In genomic region chr9:121322037-121322736, GRCh38 we compare ENCODE assay signal across 8 cellular contexts. TPM values are rescaled to one million over a fixed set of nuclear protein-coding genes. Genes with fewer than 3 reads are reported as not detected.
DNase-seq lines count a peak whose midpoint lies in the region; FAIRE-seq and TF ChIP-seq lines count a peak whose summit lies in the region.

No MANE protein-coding gene starts in this region.

- H3K4me3 Mint-ChIP-seq in activated T-helper 2 cell treated with anti-CD3 and anti-CD28 coated beads, Interferon-gamma antibody, Interleukin-2, Interleukin-4, amounts not matched to agents 10 μg/mL and 5 μg/mL and 100 μg/mL, durations not matched to agents 14 hours and 24 hours and 36 hours (ENCODE audit: low read depth) = no peak overlapping the region

- no peak for TF ChIP-seq POLR2A in endothelial cell of umbilical vein (IDR thresholded peaks at IDR 0.05; ENCODE audit: low read depth, low read length)

- peak overlapping the region; percentile 18 for H3K4me2 ChIP-seq in endothelial cell of umbilical vein (ENCODE audit: insufficient read depth, low read length)

- no peaks in the 10 kb centered on the region for H3K79me2 ChIP-seq in endothelial cell of umbilical vein (ENCODE audit: control insufficient read depth, insufficient read depth, low read length)

- H3K27ac ChIP-seq in endothelial cell of umbilical vein (ENCODE audit: insufficient read depth, low read depth, low read length) = peak overlapping the region; percentile 95
- H3K27ac ChIP-seq in WERI-Rb-1 = no peak overlapping the region

- peaks cover 4% of the 10 kb centered on the region for H3K36me3 Mint-ChIP-seq in activated T-helper 2 cell treated with anti-CD3 and anti-CD28 coated beads, Interferon-gamma antibody, Interleukin-2, Interleukin-4, amounts not matched to agents 10 μg/mL and 5 μg/mL and 100 μg/mL, durations not matched to agents 14 hours and 24 hours and 36 hours (ENCODE audit: low read depth)

- H3K9me3 ChIP-seq in endothelial cell of umbilical vein (replicated peaks; ENCODE audit: control insufficient read depth, insufficient read depth, low read length) (no peaks in the 10 kb centered on the region), WERI-Rb-1 (ENCODE audit: severe bottlenecking) (no peaks in the 10 kb centered on the region)

- no peaks in the 10 kb centered on the region for H4K20me1 ChIP-seq in endothelial cell of umbilical vein (replicated peaks; ENCODE audit: control insufficient read depth, extremely low read depth, insufficient read depth, low read length)

- peaks cover 28% of the 10 kb centered on the region for H3K4me1 ChIP-seq in endothelial cell of umbilical vein (ENCODE audit: control insufficient read depth, extremely low read depth, insufficient read depth, low read length)

- intact Hi-C loops in endothelial cell of umbilical vein (cut with micrococcal nuclease) = loop anchor here (1.0 kb wide), 1 partner anchor 35 kb away; no protein-coding TSS in a partner anchor
- intact Hi-C loops in activated T-helper 2 cell treated with anti-CD3 and anti-CD28 coated beads, Interferon-gamma antibody, Interleukin-2, Interleukin-4, amounts not matched to agents 10 μg/mL and 5 μg/mL and 100 μg/mL, durations not matched to agents 14 hours and 24 hours and 36 hours (cut with micrococcal nuclease) = loop anchor here (5.0 kb wide), 1 partner anchor 45 kb away; no protein-coding TSS in a partner anchor

- peak overlapping the region; percentile 50 for H3K9ac ChIP-seq in endothelial cell of umbilical vein (replicated peaks; ENCODE audit: extremely low read depth, insufficient read depth, low read length)

- H3K9me1 ChIP-seq in endothelial cell of umbilical vein (replicated peaks; ENCODE audit: control insufficient read depth, extremely low read depth, insufficient read depth, low read length) = no peaks in the 10 kb centered on the region

- H3K27me3 Mint-ChIP-seq in activated T-helper 2 cell treated with anti-CD3 and anti-CD28 coated beads, Interferon-gamma antibody, Interleukin-2, Interleukin-4, amounts not matched to agents 10 μg/mL and 5 μg/mL and 100 μg/mL, durations not matched to agents 14 hours and 24 hours and 36 hours (ENCODE audit: low read depth) = no peaks in the 10 kb centered on the region

- H3K9me3 Mint-ChIP-seq in activated T-helper 2 cell treated with anti-CD3 and anti-CD28 coated beads, Interferon-gamma antibody, Interleukin-2, Interleukin-4, amounts not matched to agents 10 μg/mL and 5 μg/mL and 100 μg/mL, durations not matched to agents 14 hours and 24 hours and 36 hours = no peaks in the 10 kb centered on the region

- peaks cover 17% of the 10 kb centered on the region for H3K4me1 Mint-ChIP-seq in activated T-helper 2 cell treated with anti-CD3 and anti-CD28 coated beads, Interferon-gamma antibody, Interleukin-2, Interleukin-4, amounts not matched to agents 10 μg/mL and 5 μg/mL and 100 μg/mL, durations not matched to agents 14 hours and 24 hours and 36 hours (ENCODE audit: low read depth)

- H3K27ac Mint-ChIP-seq in activated T-helper 2 cell treated with anti-CD3 and anti-CD28 coated beads, Interferon-gamma antibody, Interleukin-2, Interleukin-4, amounts not matched to agents 10 μg/mL and 5 μg/mL and 100 μg/mL, durations not matched to agents 14 hours and 24 hours and 36 hours = no peak overlapping the region

- H3K27me3 ChIP-seq in endothelial cell of umbilical vein (ENCODE audit: control insufficient read depth in 2 of 2, insufficient read depth in 2 of 2, low read length in 2 of 2) (no peaks in the 10 kb centered on the region), WERI-Rb-1 (ENCODE audit: insufficient read depth, low read depth, severe bottlenecking) (no peaks in the 10 kb centered on the region)

- dilution Hi-C loops in endothelial cell of umbilical vein (cut with MboI; ENCODE audit: extremely low pct_ligation_motif_present, low sequenced_read_pairs) = no loop called here

- FAIRE-seq in endothelial cell of umbilical vein (lab: Jason Lieb, UNC) = peak; percentile 93

- CTCF ChIA-PET in endothelial cell of umbilical vein (lab: Charles Lee) = interaction anchor here (0.7 to 5.8 kb wide), 3 partner anchors 32 to 79 kb away, joined by 3 to 211 read pairs (median 10); no protein-coding TSS in a partner anchor

- H3K36me3 ChIP-seq in endothelial cell of umbilical vein (ENCODE audit: control insufficient read depth in 2 of 2, extremely low read depth in 1 of 2, insufficient read depth in 2 of 2, low read length in 2 of 2) (peaks cover 5 to 17% of the 10 kb centered on the region in 2 experiments), WERI-Rb-1 (peaks cover 3% of the 10 kb centered on the region)

- BruUV-seq in endothelial cell of umbilical vein (replicated peaks; lab: Mats Ljungman, UMichigan) = no TSS peak

- POLR2A ChIA-PET in endothelial cell of umbilical vein (lab: Charles Lee) = no interaction called here

- DNase-seq in EL (peak; percentile 94), NCI-H69 (lab: John Stamatoyannopoulos, UW) (peak; percentile 36), endothelial cell of umbilical vein (ENCODE audit: low read depth, low spot score) (peak; percentile 88), pulmonary artery endothelial cell (ENCODE audit: low read depth, low spot score) (peak; percentile 77), iPS-NIHi7 (ENCODE audit: extremely low spot score) (no peak), NCI-H82 treated with DMSO at 0.1 percent for 48 hours (lab: John Stamatoyannopoulos, UW; ENCODE audit: unreplicated experiment) (no peak), WERI-Rb-1 (no peak)
- DNase-seq in activated T-helper 2 cell treated with anti-CD3 and anti-CD28 coated beads, Interferon-gamma antibody, Interleukin-2, Interleukin-4, amounts not matched to agents 10 μg/mL and 5 μg/mL and 100 μg/mL, durations not matched to agents 14 hours and 24 hours and 36 hours (ENCODE audit: low spot score) = no peak

- H3K4me3 ChIP-seq in endothelial cell of umbilical vein (replicated peaks in 1 of 3; ENCODE audit: insufficient read depth in 1 of 3, low read depth in 1 of 3, low read length in 3 of 3) (no peak overlapping the region), WERI-Rb-1 (ENCODE audit: low read depth, low read length) (no peak overlapping the region)

- TF ChIP-seq CTCF in endothelial cell of umbilical vein (IDR thresholded peaks at IDR 0.05; ENCODE audit: extremely low read depth in 1 of 2, insufficient read depth in 1 of 2, low read depth in 1 of 2, low read length in 2 of 2) (no peak), WERI-Rb-1 (IDR thresholded peaks at IDR 0.05; ENCODE audit: low read depth, low read length) (no peak)

- H2AFZ ChIP-seq in endothelial cell of umbilical vein (ENCODE audit: low read depth, low read length) = no peak overlapping the region

TF ChIP-seq in endothelial cell of umbilical vein, 7 proteins besides CTCF, POLR2A, EP300 and RAD21:
- TF ChIP-seq MAX (IDR thresholded peaks at IDR 0.05; ENCODE audit: insufficient read depth, insufficient read length) = no peak
- no peak for TF ChIP-seq MYC (IDR thresholded peaks at IDR 0.05; ENCODE audit: low read depth, low read length)
- TF ChIP-seq POLR2AphosphoS5 (IDR thresholded peaks at IDR 0.05; ENCODE audit: insufficient read depth, low read depth, low read length) = peak; percentile 50
- TF ChIP-seq FOS (IDR thresholded peaks at IDR 0.05; ENCODE audit: borderline replicate concordance, insufficient read depth, low read length) = peak; percentile 73
- TF ChIP-seq JUN (IDR thresholded peaks at IDR 0.05; ENCODE audit: borderline replicate concordance, insufficient read depth, insufficient read length, low read depth) = peak; percentile 84
- no peak for TF ChIP-seq EZH2 (IDR thresholded peaks at IDR 0.05; ENCODE audit: borderline replicate concordance, low read depth, low read length, severe bottlenecking)
- TF ChIP-seq GATA2 (IDR thresholded peaks at IDR 0.05; ENCODE audit: insufficient read depth, insufficient read length, low read depth, low read length) = peak; percentile 17

RNA-seq across cellular contexts. Expression of gene STOM, which starts 47.9 kb away (rescaled TPM):
- total RNA-seq in endothelial cell of umbilical vein = 138 and 170 TPM in 2 replicates
- 133 and 153 TPM in 2 replicates for polyA plus RNA-seq in endothelial cell of umbilical vein
- 149 and 161 TPM in 2 replicates for polyA plus RNA-seq in endothelial cell of umbilical vein (2011; cell fraction: cytosol; rRNA removed)
- polyA plus RNA-seq in endothelial cell of umbilical vein (2011; cell fraction: nucleus; rRNA removed) = 72.7 and 88.0 TPM in 2 replicates
- 142 and 165 TPM in 2 replicates for polyA plus RNA-seq in endothelial cell of umbilical vein (2012)
- polyA minus RNA-seq in endothelial cell of umbilical vein = 165 and 168 TPM in 2 replicates
- polyA minus RNA-seq in endothelial cell of umbilical vein (2011; cell fraction: cytosol; rRNA and poly(A)+ RNA removed) = 75.4 TPM
- polyA minus RNA-seq in endothelial cell of umbilical vein (2011; cell fraction: nucleus; rRNA and poly(A)+ RNA removed) = 63.6 and 70.5 TPM in 2 replicates
- 196 and 284 TPM in 2 replicates for total RNA-seq in pulmonary artery endothelial cell
- 18.9 and 21.0 TPM in 2 replicates for total RNA-seq in activated T-helper 2 cell treated with anti-CD3 and anti-CD28 coated beads, Interferon-gamma antibody, Interleukin-2, Interleukin-4, amounts not matched to agents 10 μg/mL and 5 μg/mL and 100 μg/mL, durations not matched to agents 14 hours and 24 hours and 36 hours

RNA-seq across cellular contexts. Expression of gene GSN, which starts 54.2 kb away (rescaled TPM):
- total RNA-seq in endothelial cell of umbilical vein (130 and 176 TPM in 2 replicates), pulmonary artery endothelial cell (395 and 505 TPM in 2 replicates)
- polyA plus RNA-seq in endothelial cell of umbilical vein = 226 and 232 TPM in 2 replicates
- polyA plus RNA-seq in endothelial cell of umbilical vein (2011; cell fraction: cytosol; rRNA removed) = 173 and 209 TPM in 2 replicates
- polyA plus RNA-seq in endothelial cell of umbilical vein (2011; cell fraction: nucleus; rRNA removed) = 166 and 211 TPM in 2 replicates
- 108 and 158 TPM in 2 replicates for polyA plus RNA-seq in endothelial cell of umbilical vein (2012)
- 266 and 282 TPM in 2 replicates for polyA minus RNA-seq in endothelial cell of umbilical vein
- polyA minus RNA-seq in endothelial cell of umbilical vein (2011; cell fraction: cytosol; rRNA and poly(A)+ RNA removed) = 24.0 TPM
- polyA minus RNA-seq in endothelial cell of umbilical vein (2011; cell fraction: nucleus; rRNA and poly(A)+ RNA removed) = 55.1 and 90.4 TPM in 2 replicates
- 1.1 and 1.9 TPM in 2 replicates for total RNA-seq in activated T-helper 2 cell treated with anti-CD3 and anti-CD28 coated beads, Interferon-gamma antibody, Interleukin-2, Interleukin-4, amounts not matched to agents 10 μg/mL and 5 μg/mL and 100 μg/mL, durations not matched to agents 14 hours and 24 hours and 36 hours

Comparison
In these comparisons a context has a peak if more than half of its experiments do, and no peak if none do; other contexts are left out.
1. DNase-seq: peak in EL (single experiment), NCI-H69 (single experiment), endothelial cell of umbilical vein (single experiment) and pulmonary artery endothelial cell (single experiment); none in iPS-NIHi7 (single experiment), NCI-H82 treated with DMSO at 0.1 percent for 48 hours (single experiment), activated T-helper 2 cell treated with anti-CD3 and anti-CD28 coated beads, Interferon-gamma antibody, Interleukin-2, Interleukin-4, amounts not matched to agents 10 μg/mL and 5 μg/mL and 100 μg/mL, durations not matched to agents 14 hours and 24 hours and 36 hours (single experiment) and WERI-Rb-1 (single experiment).
2. RNA of gene GSN, which starts 54.2 kb away (total RNA-seq): 395 to 505 TPM in pulmonary artery endothelial cell and 130 to 176 TPM in endothelial cell of umbilical vein; 1.1 to 1.9 TPM in activated T-helper 2 cell treated with anti-CD3 and anti-CD28 coated beads, Interferon-gamma antibody, Interleukin-2, Interleukin-4, amounts not matched to agents 10 μg/mL and 5 μg/mL and 100 μg/mL, durations not matched to agents 14 hours and 24 hours and 36 hours; every median in the first group is over 10 times any median in the second.